Comparison of ENCODE assay signal across 8 cellular contexts in the genomic region with DNA sequence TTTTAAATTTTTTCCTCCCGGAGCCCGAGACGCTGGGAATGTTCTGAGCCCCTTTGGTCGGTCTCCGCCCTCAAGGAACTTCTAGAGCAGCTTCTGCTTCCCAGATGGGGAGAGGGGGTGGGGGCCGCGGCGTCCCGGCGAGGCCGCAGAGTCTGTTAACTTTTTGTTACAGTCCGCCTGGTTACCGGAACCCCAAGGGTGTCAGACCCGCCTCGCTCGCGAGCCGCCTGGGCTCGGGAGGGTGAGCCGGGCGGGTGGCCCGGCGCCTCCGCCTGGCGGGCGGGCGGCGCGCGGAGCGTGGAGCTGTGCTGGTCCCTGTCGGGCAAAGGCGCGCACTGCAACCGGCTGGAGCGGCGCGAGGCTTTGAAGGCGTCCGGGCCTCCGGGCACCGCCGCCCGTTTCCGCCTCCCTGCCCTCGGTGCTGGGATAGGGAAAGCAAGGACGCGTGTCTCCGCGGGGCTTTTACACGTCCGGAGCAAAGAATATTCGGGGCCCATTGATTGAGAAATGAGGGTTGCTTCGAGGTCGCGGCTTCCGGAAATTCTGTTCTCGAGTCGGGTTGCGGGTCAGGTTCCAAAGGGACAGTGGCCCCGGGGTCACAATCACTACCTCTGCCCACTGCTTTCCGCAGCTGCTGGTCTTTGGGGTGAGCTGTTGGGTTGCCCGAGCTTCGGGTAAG. TPM values are rescaled to one million over a fixed set of nuclear protein-coding genes. Genes with fewer than 3 reads are reported as not detected.
DNase-seq lines count a peak whose midpoint lies in the region; ATAC-seq, FAIRE-seq and TF ChIP-seq lines count a peak whose summit lies in the region.

No MANE protein-coding gene starts in this region.

- H3K4me1 ChIP-seq in neutrophil (ENCODE audit: control insufficient read depth in 1 of 2, insufficient read depth in 1 of 2, low read depth in 1 of 2, low read length in 1 of 2), result peaks cover 69 to 83% of the 10 kb centered on the region in 2 experiments

- FAIRE-seq in frontal cortex (lab: Jason Lieb, UNC), result no peak

- peak; percentile 93 for TF ChIP-seq CTCF in neutrophil (IDR thresholded peaks at IDR 0.05)

- no peaks in the 10 kb centered on the region for H3K9me3 ChIP-seq in neutrophil

- H3K27ac ChIP-seq in neutrophil (peak overlapping the region; percentile 81), substantia nigra (ENCODE audit: low read depth, low read length, poor library complexity, severe bottlenecking) (no peak overlapping the region)

- no peaks in the 10 kb centered on the region for H3K36me3 ChIP-seq in neutrophil

- peaks cover 90% of the 10 kb centered on the region for H3K27me3 ChIP-seq in neutrophil

- peak overlapping the region; percentile 90 to 95 for H3K4me3 ChIP-seq in neutrophil (ENCODE audit: low read depth in 1 of 2, low read length in 1 of 2)

- ATAC-seq in GM18867 (IDR thresholded peaks at IDR 0.05; ENCODE audit: unreplicated experiment) (peak; percentile 72), HG03280 (IDR thresholded peaks at IDR 0.05; ENCODE audit: unreplicated experiment) (peak; percentile 67)

- DNase-seq in AG08395 (ENCODE audit: low spot score), result peak; percentile 77
- peak; percentile 72 to 87 for DNase-seq in SHP77 (lab: John Stamatoyannopoulos, UW)
- DNase-seq in activated gamma-delta T cell treated with anti-CD3 and anti-CD28 coated beads, Interleukin-2, amount 50 U/mL, for 16 hours (ENCODE audit: low read depth), result peak; percentile 71
- DNase-seq in frontal cortex (ENCODE audit: low spot score in 2 of 2), result peak; percentile 81 to 85
- DNase-seq in substantia nigra (lab: John Stamatoyannopoulos, UW), result peak in 45 of 49 donors; percentile 1 to 77 (median 56)

RNA-seq across cellular contexts. Expression of a gene that starts 1.7 kb away (rescaled TPM):
- 1.6 TPM for total RNA-seq in frontal cortex
